In genomic region chr12:49482095-49483051, GRCh38 we compare ENCODE assay signal across 1 cellular context.
TF ChIP-seq lines count a peak whose summit lies in the region.

No MANE protein-coding gene starts in this region.

TF ChIP-seq in WTC11, 78 proteins besides CTCF, POLR2A, EP300 and RAD21 (continued from another document):
- no peak for TF ChIP-seq ZNF317 (CRISPR knock-in tag; IDR thresholded peaks at IDR 0.05; ENCODE audit: borderline replicate concordance, low read depth)
- TF ChIP-seq SOX15 (CRISPR knock-in tag; IDR thresholded peaks at IDR 0.05), result no peak
- no peak for TF ChIP-seq ZNF423 (CRISPR knock-in tag; IDR thresholded peaks at IDR 0.05)
- no peak for TF ChIP-seq GABPB1 (CRISPR knock-in tag; IDR thresholded peaks at IDR 0.05)
- TF ChIP-seq NR1H2 (CRISPR knock-in tag; IDR thresholded peaks at IDR 0.05), result no peak
